Comparison of ENCODE assay signal across 1 cellular context in genomic region chr2:88628569-88628939, GRCh38.
TF ChIP-seq lines count a peak whose summit lies in the region.

No MANE protein-coding gene starts in this region.

TF ChIP-seq in HepG2, 621 proteins besides CTCF, POLR2A, EP300 and RAD21 (continued from another document):
- TF ChIP-seq ZBTB37 (CRISPR knock-in tag; IDR thresholded peaks at IDR 0.05): 0 out of 2 replicates have a peak, but pooled peaks have one; percentile 20
- TF ChIP-seq GABPA (IDR thresholded peaks at IDR 0.05; ENCODE audit: low read depth, low read length): no peak
- TF ChIP-seq GABPA (CRISPR knock-in tag; IDR thresholded peaks at IDR 0.05; ENCODE audit: low read depth): no peak
- TF ChIP-seq ZNF121 (CRISPR knock-in tag; IDR thresholded peaks at IDR 0.05): 0 out of 2 replicates have a peak, but pooled peaks have one; percentile 58
- TF ChIP-seq NCOA2 (CRISPR knock-in tag; IDR thresholded peaks at IDR 0.05): 0 out of 2 replicates have a peak, but pooled peaks have one; percentile 14
- 0 out of 2 replicates have a peak, but pooled peaks have one; percentile 35 for TF ChIP-seq ZNF567 (CRISPR knock-in tag; IDR thresholded peaks at IDR 0.05; ENCODE audit: borderline replicate concordance)
- 0 out of 2 replicates have a peak, but pooled peaks have one; percentile 8 for TF ChIP-seq ZNF691 (CRISPR knock-in tag; IDR thresholded peaks at IDR 0.05; ENCODE audit: borderline replicate concordance, low read depth)
